ENCODE assay signal across 13 cellular contexts in genomic region chr7:45080958-45081669, GRCh38. TPM values are rescaled to one million over a fixed set of nuclear protein-coding genes. Genes with fewer than 3 reads are reported as not detected.
DNase-seq lines count a peak whose midpoint lies in the region; ATAC-seq and TF ChIP-seq lines count a peak whose summit lies in the region.
"Had no signal": no experiment of that assay in that cellular context is flagged by ENCODE, and none has a peak within 500 bp of the region (broad histone marks: within the 10 kb centered on the region; RNA-seq: fewer than 3 reads in every experiment).

No MANE protein-coding gene starts in this region.

- intact Hi-C loops in cardiac septum (cut with DNase I), result no loop called here
- intact Hi-C loops in left cardiac atrium (cut with DNase I), result no loop called here

- TF ChIP-seq CTCF in omental fat pad (IDR thresholded peaks at IDR 0.05), result no peak

- ATAC-seq in left cardiac atrium (no peak), SK-N-SH treated with all-trans-retinoic acid at 6 μM for 48 hours (peak; percentile 5; the same call in 2 of the 3 replicates), omental fat pad (ENCODE audit: low FRiP score) (no peak), GM21528 (IDR thresholded peaks at IDR 0.05; ENCODE audit: low FRiP score, unreplicated experiment) (no peak), HG02938 (IDR thresholded peaks at IDR 0.05; ENCODE audit: unreplicated experiment) (no peak)

- DNase-seq in cardiac septum (ENCODE audit: low spot score) (peak; percentile 71), left cardiac atrium (no peak), islet precursor cell (peak; percentile 51), omental fat pad (ENCODE audit: low spot score) (no peak)
- DNase-seq: activated naive CD4-positive, alpha-beta T cell treated with Interleukin-2 at 50 U/mL for 16 hours; midbrain; NCI-H2107; NCI-H510A treated with DMSO at 0.1 percent for 48 hours; retina; stimulated activated CD4-positive, alpha-beta T cell treated with anti-CD3 and anti-CD28 coated beads, Interleukin-15, amount 100 ng/mL, for 24 hours had no signal

TF ChIP-seq in SK-N-SH treated with all-trans-retinoic acid at 6 μM for 48 hours, 23 proteins besides CTCF, POLR2A, EP300 and RAD21:
- no peak for TF ChIP-seq TCF4 (CRISPR knock-in tag; IDR thresholded peaks at IDR 0.05; ENCODE audit: borderline replicate concordance)
- no peak for TF ChIP-seq ESRRG (CRISPR knock-in tag; IDR thresholded peaks at IDR 0.05)
- TF ChIP-seq ZNF565 (CRISPR knock-in tag; conservative IDR thresholded peaks at IDR 0.05; ENCODE audit: low read depth), result no peak
- no peak for TF ChIP-seq ZNF70 (CRISPR knock-in tag; IDR thresholded peaks at IDR 0.05)
- no peak for TF ChIP-seq PATZ1 (CRISPR knock-in tag; IDR thresholded peaks at IDR 0.05; ENCODE audit: borderline replicate concordance)
- no peak for TF ChIP-seq ISL1 (CRISPR knock-in tag; IDR thresholded peaks at IDR 0.05)
- no peak for TF ChIP-seq ZNF8 (CRISPR knock-in tag; IDR thresholded peaks at IDR 0.05)
- TF ChIP-seq ARNTL (CRISPR knock-in tag; IDR thresholded peaks at IDR 0.05; ENCODE audit: borderline replicate concordance, low read depth), result no peak
- TF ChIP-seq OSR1 (CRISPR knock-in tag; IDR thresholded peaks at IDR 0.05), result no peak
- no peak for TF ChIP-seq TOX (CRISPR knock-in tag; IDR thresholded peaks at IDR 0.05; ENCODE audit: borderline replicate concordance)
- TF ChIP-seq RARB (CRISPR knock-in tag; IDR thresholded peaks at IDR 0.05), result no peak
- no peak for TF ChIP-seq ZC3H10 (CRISPR knock-in tag; IDR thresholded peaks at IDR 0.05)
- TF ChIP-seq GLIS3 (CRISPR knock-in tag; IDR thresholded peaks at IDR 0.05), result no peak
- no peak for TF ChIP-seq ZFP30 (CRISPR knock-in tag; IDR thresholded peaks at IDR 0.05)
- no peak for TF ChIP-seq CSRNP3 (CRISPR knock-in tag; IDR thresholded peaks at IDR 0.05)

RNA-seq across cellular contexts. Expression of gene NACAD, which starts 7.7 kb away (rescaled TPM):
- 5.3 TPM for total RNA-seq in cardiac septum
- total RNA-seq in left cardiac atrium, result 1 to 10 TPM; 3.9 to 5.5 TPM
- 1 to 10 TPM; 1.4 to 4.4 (median 3.0) TPM for total RNA-seq in omental fat pad

RNA-seq across cellular contexts. Expression of gene TBRG4, which starts 30.4 kb away (rescaled TPM):
- total RNA-seq in cardiac septum, result 61.4 TPM
- 10 to 100 TPM; 59.0 to 66.9 TPM for total RNA-seq in left cardiac atrium
- total RNA-seq in omental fat pad, result 10 to 100 TPM; 44.4 to 70.7 (median 49.8) TPM

Comparison
In these comparisons a context has a peak if more than half of its experiments do, and no peak if none do; other contexts are left out.
1. DNase-seq: peak in cardiac septum (single experiment) and islet precursor cell (single experiment); none in left cardiac atrium (single experiment) and omental fat pad (single experiment).